In the genomic region with DNA sequence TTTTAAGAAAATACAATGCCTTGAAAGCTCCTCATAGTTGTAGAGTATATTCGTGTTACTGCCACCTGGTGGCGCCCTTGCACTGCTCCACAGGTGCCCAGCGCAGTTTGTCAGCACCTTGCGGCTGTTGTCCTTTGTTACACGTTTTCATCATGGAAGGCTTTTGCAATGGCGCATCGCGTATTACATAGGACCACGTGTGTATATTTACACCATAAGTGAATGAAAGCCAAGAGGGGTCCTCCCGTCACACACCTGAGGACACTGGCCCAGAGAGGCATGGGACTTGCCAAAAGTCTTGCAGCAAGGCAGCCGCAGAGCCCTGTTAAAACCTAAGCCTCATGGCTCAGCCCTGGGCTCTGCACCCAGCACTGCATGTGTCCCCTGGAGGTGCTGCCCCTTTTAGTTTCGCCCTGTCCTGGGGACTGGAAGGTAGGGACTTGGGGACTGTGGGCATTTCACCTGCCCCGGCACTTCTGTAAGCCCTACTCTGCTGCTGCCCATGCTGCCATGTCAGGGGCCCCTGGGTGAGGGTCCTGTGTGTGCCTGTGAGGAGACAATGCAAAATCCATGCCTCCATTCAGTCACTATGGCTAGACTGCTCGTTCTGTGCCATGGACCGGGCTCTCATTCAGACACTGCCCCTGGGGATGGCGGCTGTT, we compare ENCODE assay signal across 8 cellular contexts. TPM values are rescaled to one million over a fixed set of nuclear protein-coding genes. Genes with fewer than 3 reads are reported as not detected.
A peak's percentile ranks its signal among the peaks of the same experiment; 100 is the strongest.
DNase-seq lines count a peak whose midpoint lies in the region; ATAC-seq and TF ChIP-seq lines count a peak whose summit lies in the region.

No MANE protein-coding gene starts in this region.

- POLR2A ChIA-PET in activated CD4-positive, alpha-beta T cell treated with anti-CD3 and anti-CD28 coated beads, Interleukin-2, amount 10 ng/mL, durations not matched to agents 7 days and 5 days (lab: Charles Lee), result no interaction called here

- peak overlapping the region; percentile 69 for H3K18ac ChIP-seq in H9 (ENCODE audit: insufficient read length, low read depth, low read length)

- H3K27me3 Mint-ChIP-seq in H9 (ENCODE audit: low read depth), result no peaks in the 10 kb centered on the region
- H3K27me3 Mint-ChIP-seq in activated CD4-positive, alpha-beta T cell treated with anti-CD3 and anti-CD28 coated beads, Interleukin-2, amount 10 ng/mL, durations not matched to agents 7 days and 5 days, result no peaks in the 10 kb centered on the region

- no peak overlapping the region for H4K8ac ChIP-seq in H9 (replicated peaks; ENCODE audit: insufficient read length, low read depth, low read length)

- peak overlapping the region; percentile 14 for H4K91ac ChIP-seq in H9 (ENCODE audit: insufficient read length, low read depth, low read length)

- DNase-seq in AG09309 (ENCODE audit: low read depth) (peak; percentile 32), H9 (peak; percentile 75), NCI-H510A treated with DMSO at 0.1 percent for 48 hours (lab: John Stamatoyannopoulos, UW) (peak; percentile 92), dedifferentiated amniotic fluid mesenchymal stem cell (ENCODE audit: extremely low spot score) (peak; percentile 57), lower lobe of right lung (peak; percentile 78), NCI-H1048 (lab: John Stamatoyannopoulos, UW) (no peak)
- DNase-seq in activated CD4-positive, alpha-beta T cell treated with anti-CD3 and anti-CD28 coated beads, Interleukin-2, amount 10 ng/mL, durations not matched to agents 7 days and 5 days, result peak; percentile 78
- DNase-seq in stimulated activated CD8-positive, alpha-beta memory T cell treated with anti-CD3 and anti-CD28 coated beads, Interleukin-12 subunit alpha, Interleukin-12 subunit beta, amount 100 ng/mL, for 4 hours (ENCODE audit: low read depth), result peak; percentile 31

- no peaks in the 10 kb centered on the region for H3K4me1 ChIP-seq in H9 (ENCODE audit: insufficient read depth, low read length)
- H3K4me1 ChIP-seq in lower lobe of right lung, result no peaks in the 10 kb centered on the region

- H3K27ac Mint-ChIP-seq in H9, result peak overlapping the region in 2 of 3 experiments; percentile 89 to 95; a peak in 5 of 7 replicates
- H3K27ac Mint-ChIP-seq in activated CD4-positive, alpha-beta T cell treated with anti-CD3 and anti-CD28 coated beads, Interleukin-2, amount 10 ng/mL, durations not matched to agents 7 days and 5 days, result peak overlapping the region; percentile 78

- no peak overlapping the region for H2BK15ac ChIP-seq in H9 (ENCODE audit: low read depth, low read length)

- H2BK120ac ChIP-seq in H9 (ENCODE audit: low read depth, low read length, poor library complexity, severe bottlenecking), result no peak overlapping the region

- H3K4me2 ChIP-seq in H9 (ENCODE audit: insufficient read depth, insufficient read length, low read length), result no peak overlapping the region

- H3K4me3 ChIP-seq in AG09309 (ENCODE audit: control insufficient read depth, low read depth, low read length), result no peak overlapping the region
- no peak overlapping the region for H3K4me3 ChIP-seq in lower lobe of right lung

- peaks cover 31 to 83% (median 61%) of the 10 kb centered on the region in 3 experiments for H3K36me3 Mint-ChIP-seq in H9 (ENCODE audit: insufficient read depth in 1 of 3, low read depth in 3 of 3)
- peaks cover 25% of the 10 kb centered on the region for H3K36me3 Mint-ChIP-seq in activated CD4-positive, alpha-beta T cell treated with anti-CD3 and anti-CD28 coated beads, Interleukin-2, amount 10 ng/mL, durations not matched to agents 7 days and 5 days (ENCODE audit: low read depth)

- no peaks in the 10 kb centered on the region for H4K20me1 ChIP-seq in H9 (ENCODE audit: control insufficient read depth, insufficient read depth, insufficient read length)

- ATAC-seq in lower lobe of right lung, result peak; percentile 72 to 81

- H3K27ac ChIP-seq in H9 (ENCODE audit: insufficient read length, low read depth, low read length), result no peak overlapping the region
- H3K27ac ChIP-seq in lower lobe of right lung, result no peak overlapping the region

- H3K23me2 ChIP-seq in H9 (ENCODE audit: insufficient read length, low read depth, low read length, poor library complexity, severe bottlenecking), result no peaks in the 10 kb centered on the region

- H3K4ac ChIP-seq in H9 (ENCODE audit: low read depth, low read length), result no peak overlapping the region

- TF ChIP-seq CTCF in AG09309 (IDR thresholded peaks at IDR 0.05; ENCODE audit: control insufficient read depth, insufficient read depth, low read depth, low read length, missing control alignments) (peak; percentile 86), H9 (conservative IDR thresholded peaks at IDR 0.05) (peak; percentile 98), lower lobe of right lung (IDR thresholded peaks at IDR 0.05) (peak; percentile 88)

- H3K9ac ChIP-seq in H9 (ENCODE audit: extremely low read depth, insufficient read length, low read length), result no peak overlapping the region

- H3K23ac ChIP-seq in H9 (ENCODE audit: insufficient read length, low read depth, low read length), result no peak overlapping the region

- H3K36me3 ChIP-seq in lower lobe of right lung, result peaks cover 95% of the 10 kb centered on the region

- H3K4me3 Mint-ChIP-seq in H9, result no peak overlapping the region; a peak in 1 of 5 replicates
- H3K4me3 Mint-ChIP-seq in activated CD4-positive, alpha-beta T cell treated with anti-CD3 and anti-CD28 coated beads, Interleukin-2, amount 10 ng/mL, durations not matched to agents 7 days and 5 days, result no peak overlapping the region

- H3K27me3 ChIP-seq in H9 (ENCODE audit: insufficient read depth, low read length) (no peaks in the 10 kb centered on the region), lower lobe of right lung (ENCODE audit: low read depth) (no peaks in the 10 kb centered on the region)

- H3T11ph ChIP-seq in H9 (ENCODE audit: low read length), result no peak overlapping the region

- H2AK5ac ChIP-seq in H9 (ENCODE audit: insufficient read length, low read length), result no peak overlapping the region

- H2AFZ ChIP-seq in H9 (ENCODE audit: low read length), result no peak overlapping the region

- no peak overlapping the region for H3K56ac ChIP-seq in H9 (ENCODE audit: insufficient read length, low read depth, low read length)

- no peak overlapping the region for H2BK12ac ChIP-seq in H9 (ENCODE audit: insufficient read length, low read depth, low read length)

- H3K9me3 ChIP-seq in H9 (ENCODE audit: control insufficient read depth, low read depth, low read length), result no peaks in the 10 kb centered on the region
- no peaks in the 10 kb centered on the region for H3K9me3 ChIP-seq in lower lobe of right lung

- no peak overlapping the region for H4K5ac ChIP-seq in H9 (ENCODE audit: insufficient read length, low read depth, low read length)

- CTCF ChIA-PET in activated CD4-positive, alpha-beta T cell treated with anti-CD3 and anti-CD28 coated beads, Interleukin-2, amount 10 ng/mL, durations not matched to agents 7 days and 5 days (lab: Charles Lee), result interaction anchor here (0.6 to 1.2 kb wide), 12 partner anchors 10 to 1020 kb away, joined by 3 to 5 read pairs (median 3); no protein-coding TSS in a partner anchor

- H3K14ac ChIP-seq in H9 (ENCODE audit: insufficient read depth, low read length), result 0 out of 2 replicates have a peak overlapping the region, but pooled peaks have one; percentile 9

- H3K79me2 ChIP-seq in H9 (ENCODE audit: insufficient read depth, low read length), result no peaks in the 10 kb centered on the region

- WGBS in H9 (ENCODE audit: extremely low coverage, insufficient read length, low lambda C conversion rate), result no CpG with 5 or more reads among the region's 16 CpGs

- H2BK5ac ChIP-seq in H9 (ENCODE audit: insufficient read length, low read length), result no peak overlapping the region

- H3K4me1 Mint-ChIP-seq in H9, result no peaks in the 10 kb centered on the region; a peak in 1 of 4 replicates
- peaks cover 7% of the 10 kb centered on the region for H3K4me1 Mint-ChIP-seq in activated CD4-positive, alpha-beta T cell treated with anti-CD3 and anti-CD28 coated beads, Interleukin-2, amount 10 ng/mL, durations not matched to agents 7 days and 5 days

- peaks cover 2% of the 10 kb centered on the region for H3K79me1 ChIP-seq in H9 (ENCODE audit: insufficient read depth, low read depth, low read length, poor library complexity, severe bottlenecking)

- H2BK20ac ChIP-seq in H9 (ENCODE audit: low read depth, low read length, poor library complexity, severe bottlenecking), result no peak overlapping the region

- no peaks in the 10 kb centered on the region for H3K9me3 Mint-ChIP-seq in H9
- no peaks in the 10 kb centered on the region for H3K9me3 Mint-ChIP-seq in activated CD4-positive, alpha-beta T cell treated with anti-CD3 and anti-CD28 coated beads, Interleukin-2, amount 10 ng/mL, durations not matched to agents 7 days and 5 days

- intact Hi-C loops in lower lobe of right lung (cut with DNase I), result no loop called here

RNA-seq across cellular contexts. Expression of gene POLR3E, which starts 24.3 kb away (rescaled TPM):
- total RNA-seq in H9 (2021), result 101 and 103 TPM in 2 replicates
- 10 to 100 TPM; 52.4 to 54.3 TPM for total RNA-seq in activated CD4-positive, alpha-beta T cell treated with anti-CD3 and anti-CD28 coated beads, Interleukin-2, amount 10 ng/mL, durations not matched to agents 7 days and 5 days
- total RNA-seq in lower lobe of right lung, result 36.6 TPM

RNA-seq across cellular contexts. Expression of gene CDR2, which starts 52.9 kb away (rescaled TPM):
- total RNA-seq in H9 (2021) (33.4 and 33.8 TPM in 2 replicates), lower lobe of right lung (16.2 TPM)
- total RNA-seq in activated CD4-positive, alpha-beta T cell treated with anti-CD3 and anti-CD28 coated beads, Interleukin-2, amount 10 ng/mL, durations not matched to agents 7 days and 5 days, result 10 to 100 TPM; 43.5 to 45.4 TPM
